23 cellular contexts compared by ENCODE assay signal in genomic region chr13:43484432-43485225, GRCh38.
A peak's percentile ranks its signal among the peaks of the same experiment; 100 is the strongest.
DNase-seq lines count a peak whose midpoint lies in the region; TF ChIP-seq lines count a peak whose summit lies in the region.
"Had no signal": no experiment of that assay in that cellular context is flagged by ENCODE, and none has a peak within 500 bp of the region (broad histone marks: within the 10 kb centered on the region; RNA-seq: fewer than 3 reads in every experiment).

No MANE protein-coding gene starts in this region.

- no peaks in the 10 kb centered on the region for H3K36me3 ChIP-seq in Loucy (ENCODE audit: insufficient read depth, low read length)
- H3K36me3 ChIP-seq in Peyer's patch = no peaks in the 10 kb centered on the region
- H3K36me3 ChIP-seq: brain microvascular endothelial cell, SJSA1, transverse colon had no signal

- no peaks in the 10 kb centered on the region for H4K20me1 ChIP-seq in Loucy (ENCODE audit: insufficient read depth, low read length, poor library complexity, severe bottlenecking)

- H2AFZ ChIP-seq in Loucy (ENCODE audit: low read length) = no peak overlapping the region
- H2AFZ ChIP-seq: parathyroid adenoma had no signal

- H3K9me3 ChIP-seq in Loucy (ENCODE audit: insufficient read depth, low read depth, low read length) = no peaks in the 10 kb centered on the region
- H3K9me3 ChIP-seq in Peyer's patch = no peaks in the 10 kb centered on the region
- H3K9me3 ChIP-seq: SJSA1, transverse colon had no signal

- H3K9ac ChIP-seq in Loucy (ENCODE audit: low read depth, low read length, poor library complexity, severe bottlenecking) = no peak overlapping the region
- H3K9ac ChIP-seq: parathyroid adenoma had no signal

- TF ChIP-seq POLR2A in Peyer's patch (IDR thresholded peaks at IDR 0.05) = no peak

- no peaks in the 10 kb centered on the region for H3K9me2 ChIP-seq in Loucy (replicated peaks; ENCODE audit: low read depth, low read length)

- no peaks in the 10 kb centered on the region for H3K79me2 ChIP-seq in Loucy (ENCODE audit: insufficient read depth, low read length)
- H3K79me2 ChIP-seq: parathyroid adenoma had no signal

- H3K4me1 ChIP-seq in Loucy (ENCODE audit: insufficient read depth, low read length, poor library complexity, severe bottlenecking) (peaks cover 46% of the 10 kb centered on the region), Peyer's patch (no peaks in the 10 kb centered on the region)
- H3K4me1 ChIP-seq: parathyroid adenoma, SJSA1 had no signal

- no peaks in the 10 kb centered on the region for H3F3A ChIP-seq in Loucy (ENCODE audit: low read depth)

- DNase-seq in SKM-1 treated with dmso at 0.1 percent for 144 hours (lab: John Stamatoyannopoulos, UW; ENCODE audit: unreplicated experiment) = peak; percentile 6
- DNase-seq in SKM-1 (lab: John Stamatoyannopoulos, UW; ENCODE audit: unreplicated experiment) = no peak
- peak; percentile 78 for DNase-seq in foreskin melanocyte
- DNase-seq in superior temporal gyrus (ENCODE audit: extremely low spot score) = peak; percentile 52
- no peak for DNase-seq in T-helper 9 cell
- no peak for DNase-seq in Peyer's patch
- no peak for DNase-seq in NCI-H146 (lab: John Stamatoyannopoulos, UW)
- DNase-seq: 8988T; activated CD4-positive, alpha-beta T cell treated with anti-CD3 and anti-CD28 coated beads, Interleukin-2, amount 10 ng/mL, durations not matched to agents 24 days and 14 days; activated naive CD4-positive, alpha-beta T cell treated with anti-CD3 and anti-CD28 coated beads, Interleukin-2, amount 10 ng/mL, durations not matched to agents 7 days and 5 days; brain microvascular endothelial cell; dermis blood vessel endothelial cell; DMS79 treated with DMSO at 0.1 percent for 48 hours; naive B cell; NCI-H2081; NCI-H510A treated with DMSO at 0.1 percent for 48 hours; T1000; transverse colon had no signal

- H3K27ac ChIP-seq in Peyer's patch = no peak overlapping the region
- H3K27ac ChIP-seq: brain microvascular endothelial cell, parathyroid adenoma, SJSA1 had no signal

- TF ChIP-seq CTCF in Loucy (conservative IDR thresholded peaks at IDR 0.05; ENCODE audit: low read length) (no peak), Peyer's patch (IDR thresholded peaks at IDR 0.05) (no peak)

- H3K4me3 ChIP-seq in Loucy (ENCODE audit: low read length, poor library complexity, severe bottlenecking) (no peak overlapping the region), Peyer's patch (no peak overlapping the region)
- H3K4me3 ChIP-seq: lung, SJSA1, smooth muscle cell, transverse colon had no signal

- peak overlapping the region; percentile 41 for H3K4me2 ChIP-seq in Loucy (ENCODE audit: low read depth, low read length, poor library complexity, severe bottlenecking)
- H3K4me2 ChIP-seq: smooth muscle cell had no signal

- H3K27me3 ChIP-seq in Loucy (ENCODE audit: insufficient read depth, low read length, poor library complexity, severe bottlenecking) = no peaks in the 10 kb centered on the region
- no peaks in the 10 kb centered on the region for H3K27me3 ChIP-seq in Peyer's patch
- H3K27me3 ChIP-seq: brain microvascular endothelial cell, SJSA1, transverse colon had no signal

Comparison
In these comparisons a context has a peak if more than half of its experiments do, and no peak if none do; other contexts are left out.
1. DNase-seq: peak in SKM-1 treated with dmso at 0.1 percent for 144 hours (single experiment), foreskin melanocyte (single experiment) and superior temporal gyrus (single experiment); none in SKM-1 (single experiment), T-helper 9 cell (single experiment), Peyer's patch (0 of 3) and NCI-H146 (single experiment).